ENCODE assay signal across 1 cellular context in genomic region chr6:17725083-17725482, GRCh38.
TF ChIP-seq lines count a peak whose summit lies in the region.

No MANE protein-coding gene starts in this region.

TF ChIP-seq in HepG2, 621 proteins besides CTCF, POLR2A, EP300 and RAD21 (continued from another document and continues in another):
- no peak for TF ChIP-seq CSRNP1 (CRISPR knock-in tag; IDR thresholded peaks at IDR 0.05)
- no peak for TF ChIP-seq RBM39 (IDR thresholded peaks at IDR 0.05; ENCODE audit: low read depth, low read length, poor library complexity, severe bottlenecking)
- no peak for TF ChIP-seq RBFOX2 (IDR thresholded peaks at IDR 0.05; ENCODE audit: low read depth, low read length)
- TF ChIP-seq, protein P1, sequence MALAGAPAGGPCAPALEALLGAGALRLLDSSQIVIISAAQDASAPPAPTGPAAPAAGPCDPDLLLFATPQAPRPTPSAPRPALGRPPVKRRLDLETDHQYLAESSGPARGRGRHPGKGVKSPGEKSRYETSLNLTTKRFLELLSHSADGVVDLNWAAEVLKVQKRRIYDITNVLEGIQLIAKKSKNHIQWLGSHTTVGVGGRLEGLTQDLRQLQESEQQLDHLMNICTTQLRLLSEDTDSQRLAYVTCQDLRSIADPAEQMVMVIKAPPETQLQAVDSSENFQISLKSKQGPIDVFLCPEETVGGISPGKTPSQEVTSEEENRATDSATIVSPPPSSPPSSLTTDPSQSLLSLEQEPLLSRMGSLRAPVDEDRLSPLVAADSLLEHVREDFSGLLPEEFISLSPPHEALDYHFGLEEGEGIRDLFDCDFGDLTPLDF (CRISPR knock-in tag; IDR thresholded peaks at IDR 0.05), result peak; percentile 36; the same call in 1 of the 2 replicates
- no peak for TF ChIP-seq ZBTB42 (CRISPR knock-in tag; IDR thresholded peaks at IDR 0.05)
- TF ChIP-seq ZNF549 (CRISPR knock-in tag; IDR thresholded peaks at IDR 0.05), result no peak
- no peak for TF ChIP-seq TBL1XR1 (IDR thresholded peaks at IDR 0.05; ENCODE audit: borderline replicate concordance, low read length, partially characterized antibody)
- no peak for TF ChIP-seq KLF11 (CRISPR knock-in tag; IDR thresholded peaks at IDR 0.05)
- TF ChIP-seq RFXANK (CRISPR knock-in tag; IDR thresholded peaks at IDR 0.05), result peak; percentile 23; the same call in 1 of the 2 replicates
- TF ChIP-seq ZNF235 (CRISPR knock-in tag; IDR thresholded peaks at IDR 0.05; ENCODE audit: borderline replicate concordance), result no peak
- TF ChIP-seq MXD4 (CRISPR knock-in tag; IDR thresholded peaks at IDR 0.05), result peak; percentile 64; the same call in 1 of the 2 replicates
- TF ChIP-seq SIN3A (IDR thresholded peaks at IDR 0.05; ENCODE audit: borderline replicate concordance, low read depth, low read length), result 0 out of 2 replicates have a peak, but pooled peaks have one; percentile 42
- no peak for TF ChIP-seq ZNF660 (CRISPR knock-in tag; IDR thresholded peaks at IDR 0.05; ENCODE audit: borderline replicate concordance, low read depth)
- TF ChIP-seq ZBTB21 (CRISPR knock-in tag; IDR thresholded peaks at IDR 0.05), result no peak
- TF ChIP-seq HHEX (CRISPR knock-in tag; IDR thresholded peaks at IDR 0.05), result no peak
- TF ChIP-seq NFKBIZ (CRISPR knock-in tag; IDR thresholded peaks at IDR 0.05), result no peak
- no peak for TF ChIP-seq HCFC1 (IDR thresholded peaks at IDR 0.05; ENCODE audit: low read depth, low read length)
- TF ChIP-seq ZNF510 (CRISPR knock-in tag; IDR thresholded peaks at IDR 0.05; ENCODE audit: low read depth), result no peak
- no peak for TF ChIP-seq FOXJ3 (CRISPR knock-in tag; IDR thresholded peaks at IDR 0.05; ENCODE audit: borderline replicate concordance)
- no peak for TF ChIP-seq ZNF550 (CRISPR knock-in tag; IDR thresholded peaks at IDR 0.05; ENCODE audit: borderline replicate concordance)
- no peak for TF ChIP-seq MAFK (conservative IDR thresholded peaks at IDR 0.05 in 1 of 2, IDR thresholded peaks at IDR 0.05 in 1 of 2; ENCODE audit: low read length in 2 of 2)
- TF ChIP-seq ARNTL (CRISPR knock-in tag; IDR thresholded peaks at IDR 0.05), result no peak
- no peak for TF ChIP-seq BHLHE40 (IDR thresholded peaks at IDR 0.05; ENCODE audit: low read length)
- no peak for TF ChIP-seq IKZF4 (CRISPR knock-in tag; IDR thresholded peaks at IDR 0.05; ENCODE audit: borderline replicate concordance, low read depth, not compliant biosample characterization)
- no peak for TF ChIP-seq MED8 (CRISPR knock-in tag; IDR thresholded peaks at IDR 0.05; ENCODE audit: insufficient replicate concordance)
- peak; percentile 68; the same call in 1 of the 2 replicates for TF ChIP-seq ZFX (CRISPR knock-in tag; IDR thresholded peaks at IDR 0.05; ENCODE audit: low read depth)
- no peak for TF ChIP-seq AGO1 (IDR thresholded peaks at IDR 0.05; ENCODE audit: low read depth, low read length, poor library complexity, severe bottlenecking)
- TF ChIP-seq FOXK1 (CRISPR knock-in tag; IDR thresholded peaks at IDR 0.05; ENCODE audit: borderline replicate concordance, low read depth), result peak; percentile 19; the same call in 1 of the 2 replicates
- TF ChIP-seq, protein P2, sequence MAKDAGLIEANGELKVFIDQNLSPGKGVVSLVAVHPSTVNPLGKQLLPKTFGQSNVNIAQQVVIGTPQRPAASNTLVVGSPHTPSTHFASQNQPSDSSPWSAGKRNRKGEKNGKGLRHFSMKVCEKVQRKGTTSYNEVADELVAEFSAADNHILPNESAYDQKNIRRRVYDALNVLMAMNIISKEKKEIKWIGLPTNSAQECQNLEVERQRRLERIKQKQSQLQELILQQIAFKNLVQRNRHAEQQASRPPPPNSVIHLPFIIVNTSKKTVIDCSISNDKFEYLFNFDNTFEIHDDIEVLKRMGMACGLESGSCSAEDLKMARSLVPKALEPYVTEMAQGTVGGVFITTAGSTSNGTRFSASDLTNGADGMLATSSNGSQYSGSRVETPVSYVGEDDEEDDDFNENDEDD (CRISPR knock-in tag; IDR thresholded peaks at IDR 0.05; ENCODE audit: borderline replicate concordance), result no peak
- TF ChIP-seq GATA4 (IDR thresholded peaks at IDR 0.05; ENCODE audit: borderline replicate concordance, low read depth), result no peak
- no peak for TF ChIP-seq ZNF569 (CRISPR knock-in tag; IDR thresholded peaks at IDR 0.05; ENCODE audit: borderline replicate concordance)
- TF ChIP-seq HDAC6 (IDR thresholded peaks at IDR 0.05; ENCODE audit: low read depth, low read length), result no peak
- no peak for TF ChIP-seq REL (CRISPR knock-in tag; conservative IDR thresholded peaks at IDR 0.05)
- peak; percentile 78 for TF ChIP-seq ELF3 (CRISPR knock-in tag; IDR thresholded peaks at IDR 0.05)
- TF ChIP-seq, protein P3, sequence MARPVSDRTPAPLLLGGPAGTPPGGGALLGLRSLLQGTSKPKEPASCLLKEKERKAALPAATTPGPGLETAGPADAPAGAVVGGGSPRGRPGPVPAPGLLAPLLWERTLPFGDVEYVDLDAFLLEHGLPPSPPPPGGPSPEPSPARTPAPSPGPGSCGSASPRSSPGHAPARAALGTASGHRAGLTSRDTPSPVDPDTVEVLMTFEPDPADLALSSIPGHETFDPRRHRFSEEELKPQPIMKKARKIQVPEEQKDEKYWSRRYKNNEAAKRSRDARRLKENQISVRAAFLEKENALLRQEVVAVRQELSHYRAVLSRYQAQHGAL (CRISPR knock-in tag; IDR thresholded peaks at IDR 0.05; ENCODE audit: not compliant biosample characterization), result no peak
- TF ChIP-seq, protein P4, sequence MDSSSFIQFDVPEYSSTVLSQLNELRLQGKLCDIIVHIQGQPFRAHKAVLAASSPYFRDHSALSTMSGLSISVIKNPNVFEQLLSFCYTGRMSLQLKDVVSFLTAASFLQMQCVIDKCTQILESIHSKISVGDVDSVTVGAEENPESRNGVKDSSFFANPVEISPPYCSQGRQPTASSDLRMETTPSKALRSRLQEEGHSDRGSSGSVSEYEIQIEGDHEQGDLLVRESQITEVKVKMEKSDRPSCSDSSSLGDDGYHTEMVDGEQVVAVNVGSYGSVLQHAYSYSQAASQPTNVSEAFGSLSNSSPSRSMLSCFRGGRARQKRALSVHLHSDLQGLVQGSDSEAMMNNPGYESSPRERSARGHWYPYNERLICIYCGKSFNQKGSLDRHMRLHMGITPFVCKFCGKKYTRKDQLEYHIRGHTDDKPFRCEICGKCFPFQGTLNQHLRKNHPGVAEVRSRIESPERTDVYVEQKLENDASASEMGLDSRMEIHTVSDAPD (CRISPR knock-in tag; IDR thresholded peaks at IDR 0.05), result no peak
- no peak for TF ChIP-seq ZNF567 (CRISPR knock-in tag; IDR thresholded peaks at IDR 0.05; ENCODE audit: borderline replicate concordance)
- no peak for TF ChIP-seq HMG20B (CRISPR knock-in tag; conservative IDR thresholded peaks at IDR 0.05)
- peak; percentile 76 for TF ChIP-seq ZNF644 (CRISPR knock-in tag; IDR thresholded peaks at IDR 0.05; ENCODE audit: low read depth)
- TF ChIP-seq ZNF572 (CRISPR knock-in tag; IDR thresholded peaks at IDR 0.05), result no peak
- TF ChIP-seq ZNF430 (CRISPR knock-in tag; IDR thresholded peaks at IDR 0.05), result no peak
- TF ChIP-seq HOXA7 (CRISPR knock-in tag; IDR thresholded peaks at IDR 0.05), result no peak
- TF ChIP-seq ZNF709 (CRISPR knock-in tag; IDR thresholded peaks at IDR 0.05), result no peak
- no peak for TF ChIP-seq ZNF577 (CRISPR knock-in tag; IDR thresholded peaks at IDR 0.05; ENCODE audit: borderline replicate concordance, low read depth)
- no peak for TF ChIP-seq ZNF841 (CRISPR knock-in tag; IDR thresholded peaks at IDR 0.05; ENCODE audit: borderline replicate concordance)
- TF ChIP-seq TEF (CRISPR knock-in tag; IDR thresholded peaks at IDR 0.05), result no peak
- no peak for TF ChIP-seq ZNF772 (CRISPR knock-in tag; IDR thresholded peaks at IDR 0.05)
- no peak for TF ChIP-seq ZNF83 (CRISPR knock-in tag; IDR thresholded peaks at IDR 0.05; ENCODE audit: borderline replicate concordance)
- TF ChIP-seq IRX3 (CRISPR knock-in tag; IDR thresholded peaks at IDR 0.05; ENCODE audit: borderline replicate concordance, low read depth), result no peak
- TF ChIP-seq, protein P5, sequence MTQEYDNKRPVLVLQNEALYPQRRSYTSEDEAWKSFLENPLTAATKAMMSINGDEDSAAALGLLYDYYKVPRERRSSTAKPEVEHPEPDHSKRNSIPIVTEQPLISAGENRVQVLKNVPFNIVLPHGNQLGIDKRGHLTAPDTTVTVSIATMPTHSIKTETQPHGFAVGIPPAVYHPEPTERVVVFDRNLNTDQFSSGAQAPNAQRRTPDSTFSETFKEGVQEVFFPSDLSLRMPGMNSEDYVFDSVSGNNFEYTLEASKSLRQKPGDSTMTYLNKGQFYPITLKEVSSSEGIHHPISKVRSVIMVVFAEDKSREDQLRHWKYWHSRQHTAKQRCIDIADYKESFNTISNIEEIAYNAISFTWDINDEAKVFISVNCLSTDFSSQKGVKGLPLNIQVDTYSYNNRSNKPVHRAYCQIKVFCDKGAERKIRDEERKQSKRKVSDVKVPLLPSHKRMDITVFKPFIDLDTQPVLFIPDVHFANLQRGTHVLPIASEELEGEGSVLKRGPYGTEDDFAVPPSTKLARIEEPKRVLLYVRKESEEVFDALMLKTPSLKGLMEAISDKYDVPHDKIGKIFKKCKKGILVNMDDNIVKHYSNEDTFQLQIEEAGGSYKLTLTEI (CRISPR knock-in tag; conservative IDR thresholded peaks at IDR 0.05), result no peak
- TF ChIP-seq PRDM4 (CRISPR knock-in tag; IDR thresholded peaks at IDR 0.05; ENCODE audit: borderline replicate concordance), result no peak
- TF ChIP-seq ZNF20 (CRISPR knock-in tag; IDR thresholded peaks at IDR 0.05), result no peak
- TF ChIP-seq FOSL2 (CRISPR knock-in tag; IDR thresholded peaks at IDR 0.05), result no peak
- TF ChIP-seq ZNF777 (CRISPR knock-in tag; IDR thresholded peaks at IDR 0.05), result no peak
- peak; percentile 57; the same call in 1 of the 2 replicates for TF ChIP-seq REPIN1 (CRISPR knock-in tag; IDR thresholded peaks at IDR 0.05; ENCODE audit: borderline replicate concordance, low read depth)
- no peak for TF ChIP-seq ATF7-NPFF (CRISPR knock-in tag; IDR thresholded peaks at IDR 0.05; ENCODE audit: low read depth)
- TF ChIP-seq SRY (CRISPR knock-in tag; IDR thresholded peaks at IDR 0.05), result no peak
- no peak for TF ChIP-seq SNRNP70 (IDR thresholded peaks at IDR 0.05; ENCODE audit: low read depth, low read length)
- TF ChIP-seq ZNF251 (CRISPR knock-in tag; IDR thresholded peaks at IDR 0.05), result no peak
- TF ChIP-seq U2AF2 (IDR thresholded peaks at IDR 0.05; ENCODE audit: low read depth, low read length), result no peak
- TF ChIP-seq RNF2 (conservative IDR thresholded peaks at IDR 0.05; ENCODE audit: low read depth), result no peak
